Comparison of ENCODE assay signal across 17 cellular contexts in the genomic region with DNA sequence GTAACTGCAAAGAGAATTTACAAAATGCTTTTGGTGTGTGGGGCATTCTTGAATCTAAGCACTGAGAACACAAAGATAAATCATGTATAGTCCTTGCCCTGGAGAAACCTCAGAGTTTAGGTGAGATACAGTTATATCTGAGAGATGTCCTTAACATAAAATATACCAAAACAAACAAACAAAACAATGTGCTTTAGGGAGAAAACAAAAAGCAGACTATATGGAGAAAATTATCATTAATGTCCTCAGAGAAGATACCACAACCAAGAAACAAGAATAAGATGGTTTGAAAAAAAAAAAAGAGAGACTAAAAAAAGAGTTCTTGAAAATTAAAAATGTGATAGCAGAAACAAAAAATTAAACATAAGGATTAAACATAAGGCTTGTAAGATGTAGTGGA. TPM values are rescaled to one million over a fixed set of nuclear protein-coding genes. Genes with fewer than 3 reads are reported as not detected.
DNase-seq lines count a peak whose midpoint lies in the region; ATAC-seq and TF ChIP-seq lines count a peak whose summit lies in the region.
"Had no signal": no experiment of that assay in that cellular context is flagged by ENCODE, and none has a peak within 500 bp of the region (broad histone marks: within the 10 kb centered on the region; RNA-seq: fewer than 3 reads in every experiment).

No MANE protein-coding gene starts in this region.

- POLR2A ChIA-PET in HEK293 (lab: Yijun Ruan, JAX), result interaction anchor here (0.5 kb wide), 1 partner anchor 299 kb away, joined by 10 read pairs; no protein-coding TSS in a partner anchor

- no peak overlapping the region for H3K4me3 ChIP-seq in HEK293 (ENCODE audit: low read depth, low read length)
- no peak overlapping the region for H3K4me3 ChIP-seq in osteoblast (ENCODE audit: insufficient read depth, low read length)
- no peak overlapping the region for H3K4me3 ChIP-seq in GM23338

- CTCF ChIA-PET in HEK293 (lab: Yijun Ruan, JAX), result interaction anchor here (0.7 to 1.7 kb wide), 2 partner anchors 7 to 34 kb away, joined by 3 to 5 read pairs; no protein-coding TSS in a partner anchor

- no peaks in the 10 kb centered on the region for H3K9me2 ChIP-seq in GM23338 (ENCODE audit: insufficient read depth)

- H3K79me2 ChIP-seq in osteoblast (ENCODE audit: insufficient read depth, low read length) (peaks cover 86% of the 10 kb centered on the region), GM23338 (replicated peaks; ENCODE audit: insufficient read depth) (peaks cover 89% of the 10 kb centered on the region)

- peaks cover 2% of the 10 kb centered on the region; the same call in 1 of the 2 replicates for H3K4me1 ChIP-seq in HEK293 (ENCODE audit: control insufficient read depth, insufficient read depth, low read length)
- peaks cover 19% of the 10 kb centered on the region for H3K4me1 ChIP-seq in osteoblast (ENCODE audit: insufficient read depth, low read length)
- H3K4me1 ChIP-seq in GM23338 (ENCODE audit: insufficient read depth), result peaks cover 16% of the 10 kb centered on the region
- H3K4me1 ChIP-seq: BE2C had no signal

- H3K4me1 Mint-ChIP-seq in CD14-positive monocyte, result peaks cover 26% of the 10 kb centered on the region
- peaks cover 40% of the 10 kb centered on the region for H3K4me1 Mint-ChIP-seq in endothelial cell (ENCODE audit: unreplicated experiment)
- peaks cover 21% of the 10 kb centered on the region for H3K4me1 Mint-ChIP-seq in GM23338

- no peak for DNase-seq in CD14-positive monocyte (ENCODE audit: low spot score)
- no peak for DNase-seq in endothelial cell (ENCODE audit: low spot score)
- DNase-seq in osteoblast (ENCODE audit: insufficient read length, low spot score, missing footprints), result peak; percentile 62
- no peak for DNase-seq in NCI-H774 (lab: John Stamatoyannopoulos, UW)
- no peak for DNase-seq in AG20443 (ENCODE audit: low spot score)
- no peak for DNase-seq in GM23338 (ENCODE audit: low spot score)
- DNase-seq: BE2C; CD8-positive, alpha-beta T cell; COR-L47; DMS153; DMS79 treated with DMSO at 0.1 percent for 48 hours; EL; IMR-90 had no signal

- no peak for TF ChIP-seq CTCF in CD14-positive monocyte (IDR thresholded peaks at IDR 0.05)
- TF ChIP-seq CTCF in HEK293 (tag by site-specific recombination; IDR thresholded peaks at IDR 0.05), result no peak
- TF ChIP-seq CTCF in endothelial cell (IDR thresholded peaks at IDR 0.05; ENCODE audit: unreplicated experiment), result no peak
- no peak for TF ChIP-seq CTCF in osteoblast (IDR thresholded peaks at IDR 0.05; ENCODE audit: extremely low read depth, low read depth, low read length)
- TF ChIP-seq CTCF in GM23338 (conservative IDR thresholded peaks at IDR 0.05; ENCODE audit: low read depth in 2 of 2), result no peak

- H3K36me3 Mint-ChIP-seq in CD14-positive monocyte, result peaks cover 31 to 58% of the 10 kb centered on the region in 2 donors
- peaks cover 38% of the 10 kb centered on the region for H3K36me3 Mint-ChIP-seq in endothelial cell (ENCODE audit: low read depth, unreplicated experiment)
- peaks cover 18% of the 10 kb centered on the region; the same call in 2 of the 3 replicates for H3K36me3 Mint-ChIP-seq in GM23338 (ENCODE audit: low read depth)
- H3K36me3 Mint-ChIP-seq: CD8-positive, alpha-beta T cell had no signal

- H3K27ac Mint-ChIP-seq in CD14-positive monocyte (peak overlapping the region in 5 of 7 donors; percentile 3 to 66 (median 55)), endothelial cell (ENCODE audit: unreplicated experiment) (peak overlapping the region; percentile 75), GM23338 (no peak overlapping the region)
- H3K27ac Mint-ChIP-seq: CD8-positive, alpha-beta T cell had no signal

- H2AFZ ChIP-seq in osteoblast (ENCODE audit: low read length) (no peak overlapping the region), GM23338 (no peak overlapping the region)

- intact Hi-C loops in CD14-positive monocyte (cut with micrococcal nuclease), result no loop called here

- no peaks in the 10 kb centered on the region for H3K27me3 ChIP-seq in osteoblast (ENCODE audit: insufficient read depth, low read length)
- H3K27me3 ChIP-seq in GM23338 (ENCODE audit: insufficient read depth), result no peaks in the 10 kb centered on the region

- H3K27ac ChIP-seq in HEK293 (ENCODE audit: extremely low read depth, low read depth, low read length) (no peak overlapping the region), osteoblast (ENCODE audit: low read depth, low read length) (no peak overlapping the region), GM23338 (ENCODE audit: low read depth) (no peak overlapping the region)
- H3K27ac ChIP-seq: C4-2B had no signal

- H3K9me3 ChIP-seq in HEK293 (ENCODE audit: control insufficient read depth, insufficient read depth, low read depth, low read length) (no peaks in the 10 kb centered on the region), osteoblast (ENCODE audit: low read depth, low read length) (no peaks in the 10 kb centered on the region)
- H3K9me3 ChIP-seq: BE2C had no signal

- no peaks in the 10 kb centered on the region for H3F3A ChIP-seq in GM23338 (replicated peaks; ENCODE audit: low read depth)

- H3K27me3 Mint-ChIP-seq in CD14-positive monocyte (ENCODE audit: low read depth in 3 of 3), result no peaks in the 10 kb centered on the region
- peaks cover 1% of the 10 kb centered on the region for H3K27me3 Mint-ChIP-seq in endothelial cell (ENCODE audit: unreplicated experiment)
- H3K27me3 Mint-ChIP-seq in GM23338 (ENCODE audit: insufficient read depth, low read depth, poor library complexity), result peaks cover 2% of the 10 kb centered on the region

- H3K4me3 Mint-ChIP-seq in CD14-positive monocyte (no peak overlapping the region), endothelial cell (ENCODE audit: unreplicated experiment) (no peak overlapping the region), GM23338 (no peak overlapping the region)
- H3K4me3 Mint-ChIP-seq: CD8-positive, alpha-beta T cell had no signal

- no peak for ATAC-seq in activated CD4-positive, CD25-positive, alpha-beta regulatory T cell treated with anti-CD3 and anti-CD28 coated beads, Interleukin-2, amount 50 U/mL, for 24 hours
- ATAC-seq in GM23338, result no peak
- ATAC-seq: CD8-positive, alpha-beta T cell; HCT116 had no signal

- H3K4me2 ChIP-seq in osteoblast (ENCODE audit: insufficient read depth, low read length) (no peak overlapping the region), GM23338 (no peak overlapping the region)

- H3K9me3 Mint-ChIP-seq in CD14-positive monocyte, result peaks cover 0 to 2% (median 0%) of the 10 kb centered on the region in 7 donors
- no peaks in the 10 kb centered on the region for H3K9me3 Mint-ChIP-seq in endothelial cell (ENCODE audit: unreplicated experiment)
- peaks cover 2% of the 10 kb centered on the region; the same call in 1 of the 3 replicates for H3K9me3 Mint-ChIP-seq in GM23338
- H3K9me3 Mint-ChIP-seq: CD8-positive, alpha-beta T cell had no signal

- peaks cover 6 to 7% of the 10 kb centered on the region in 2 experiments; a peak in 2 of 3 replicates for H3K36me3 ChIP-seq in HEK293 (ENCODE audit: control insufficient read depth in 2 of 2, insufficient read depth in 1 of 2, low read length in 2 of 2)
- peaks cover 5% of the 10 kb centered on the region for H3K36me3 ChIP-seq in osteoblast (ENCODE audit: insufficient read depth, low read length)
- peaks cover 3% of the 10 kb centered on the region; the same call in 1 of the 2 replicates for H3K36me3 ChIP-seq in GM23338 (ENCODE audit: insufficient read depth)
- H3K36me3 ChIP-seq: BE2C had no signal

- H4K20me1 ChIP-seq in osteoblast (ENCODE audit: insufficient read depth, low read length) (peaks cover 10% of the 10 kb centered on the region), GM23338 (replicated peaks; ENCODE audit: insufficient read depth) (no peaks in the 10 kb centered on the region; the same call in none of the 2 replicates)

TF ChIP-seq in HEK293, 187 proteins besides CTCF, POLR2A, EP300 and RAD21 (continues in another document):
- TF ChIP-seq, protein P1, sequence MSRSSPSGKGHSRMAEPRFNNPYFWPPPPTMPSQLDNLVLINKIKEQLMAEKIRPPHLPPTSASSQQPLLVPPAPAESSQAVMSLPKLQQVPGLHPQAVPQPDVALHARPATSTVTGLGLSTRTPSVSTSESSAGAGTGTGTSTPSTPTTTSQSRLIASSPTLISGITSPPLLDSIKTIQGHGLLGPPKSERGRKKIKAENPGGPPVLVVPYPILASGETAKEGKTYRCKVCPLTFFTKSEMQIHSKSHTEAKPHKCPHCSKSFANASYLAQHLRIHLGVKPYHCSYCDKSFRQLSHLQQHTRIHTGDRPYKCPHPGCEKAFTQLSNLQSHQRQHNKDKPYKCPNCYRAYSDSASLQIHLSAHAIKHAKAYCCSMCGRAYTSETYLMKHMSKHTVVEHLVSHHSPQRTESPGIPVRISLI (tag by site-specific recombination; IDR thresholded peaks at IDR 0.05), result peak; percentile 66; the same call in 1 of the 2 replicates

TF ChIP-seq in GM23338, 12 proteins besides CTCF, POLR2A, EP300 and RAD21 (continues in another document):
- TF ChIP-seq, protein P2, sequence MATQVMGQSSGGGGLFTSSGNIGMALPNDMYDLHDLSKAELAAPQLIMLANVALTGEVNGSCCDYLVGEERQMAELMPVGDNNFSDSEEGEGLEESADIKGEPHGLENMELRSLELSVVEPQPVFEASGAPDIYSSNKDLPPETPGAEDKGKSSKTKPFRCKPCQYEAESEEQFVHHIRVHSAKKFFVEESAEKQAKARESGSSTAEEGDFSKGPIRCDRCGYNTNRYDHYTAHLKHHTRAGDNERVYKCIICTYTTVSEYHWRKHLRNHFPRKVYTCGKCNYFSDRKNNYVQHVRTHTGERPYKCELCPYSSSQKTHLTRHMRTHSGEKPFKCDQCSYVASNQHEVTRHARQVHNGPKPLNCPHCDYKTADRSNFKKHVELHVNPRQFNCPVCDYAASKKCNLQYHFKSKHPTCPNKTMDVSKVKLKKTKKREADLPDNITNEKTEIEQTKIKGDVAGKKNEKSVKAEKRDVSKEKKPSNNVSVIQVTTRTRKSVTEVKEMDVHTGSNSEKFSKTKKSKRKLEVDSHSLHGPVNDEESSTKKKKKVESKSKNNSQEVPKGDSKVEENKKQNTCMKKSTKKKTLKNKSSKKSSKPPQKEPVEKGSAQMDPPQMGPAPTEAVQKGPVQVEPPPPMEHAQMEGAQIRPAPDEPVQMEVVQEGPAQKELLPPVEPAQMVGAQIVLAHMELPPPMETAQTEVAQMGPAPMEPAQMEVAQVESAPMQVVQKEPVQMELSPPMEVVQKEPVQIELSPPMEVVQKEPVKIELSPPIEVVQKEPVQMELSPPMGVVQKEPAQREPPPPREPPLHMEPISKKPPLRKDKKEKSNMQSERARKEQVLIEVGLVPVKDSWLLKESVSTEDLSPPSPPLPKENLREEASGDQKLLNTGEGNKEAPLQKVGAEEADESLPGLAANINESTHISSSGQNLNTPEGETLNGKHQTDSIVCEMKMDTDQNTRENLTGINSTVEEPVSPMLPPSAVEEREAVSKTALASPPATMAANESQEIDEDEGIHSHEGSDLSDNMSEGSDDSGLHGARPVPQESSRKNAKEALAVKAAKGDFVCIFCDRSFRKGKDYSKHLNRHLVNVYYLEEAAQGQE (IDR thresholded peaks at IDR 0.05; ENCODE audit: unreplicated experiment), result no peak
- no peak for TF ChIP-seq EZH2 (IDR thresholded peaks at IDR 0.05; ENCODE audit: low read depth, unreplicated experiment)

RNA-seq across cellular contexts. Expression of a gene that starts 8.0 kb away (rescaled TPM):
- polyA plus RNA-seq in CD14-positive monocyte (1 to 10 TPM; 2.9 to 6.0 TPM), GM23338 (2016; fragmentation: Nextera tagmentation; extraction: Ambion mirVana) (8.4 and 11.4 TPM in 2 replicates)
- total RNA-seq in endothelial cell (ENCODE audit: unreplicated experiment) (139 TPM), osteoblast (61.5 and 90.5 TPM in 2 replicates)
- total RNA-seq in GM23338 (2014; rRNA removed; shearing (Covaris generic)), result 28.2 and 32.8 TPM in 2 replicates
